8 cellular contexts compared by ENCODE assay signal in genomic region chr17:43359469-43360105, GRCh38. TPM values are rescaled to one million over a fixed set of nuclear protein-coding genes. Genes with fewer than 3 reads are reported as not detected.
DNase-seq lines count a peak whose midpoint lies in the region; ATAC-seq and TF ChIP-seq lines count a peak whose summit lies in the region.

No MANE protein-coding gene starts in this region.

- H3K9me3 ChIP-seq in MG63 (no peaks in the 10 kb centered on the region), colonic mucosa (no peaks in the 10 kb centered on the region), neuron (ENCODE audit: low read length) (no peaks in the 10 kb centered on the region)

- no peaks in the 10 kb centered on the region for H3K4me1 ChIP-seq in colonic mucosa
- H3K4me1 ChIP-seq in neuron (ENCODE audit: insufficient read depth, low read length): peaks cover 4% of the 10 kb centered on the region

- intact Hi-C loops in colonic mucosa (cut with DNase I): no loop called here

- DNase-seq in MG63 (no peak), colonic mucosa (no peak), ACHN (no peak), NCI-H446 treated with DMSO at 0.1 percent for 48 hours (lab: John Stamatoyannopoulos, UW) (no peak), NCI-H187 (lab: John Stamatoyannopoulos, UW) (no peak)

- no peaks in the 10 kb centered on the region for H3K27me3 ChIP-seq in MG63
- H3K27me3 ChIP-seq in colonic mucosa: no peaks in the 10 kb centered on the region
- no peaks in the 10 kb centered on the region for H3K27me3 ChIP-seq in neuron (ENCODE audit: insufficient read depth, low read length)

- H3K4me3 ChIP-seq in MG63: peak overlapping the region; percentile 53
- peak overlapping the region; percentile 49 for H3K4me3 ChIP-seq in colonic mucosa
- peak overlapping the region; percentile 56 for H3K4me3 ChIP-seq in neuron (ENCODE audit: low read length)

- TF ChIP-seq CTCF in C4-2B (conservative IDR thresholded peaks at IDR 0.05) (no peak), colonic mucosa (IDR thresholded peaks at IDR 0.05) (no peak)

- no peak overlapping the region for H2AFZ ChIP-seq in neuron (ENCODE audit: low read depth, low read length)

- in situ Hi-C loops in ACHN (cut with HindIII; ENCODE audit: low pct_ligation_motif_present, low pct_unique_long_range_greater_than_20kb, low sequenced_read_pairs): no loop called here

- peak overlapping the region; percentile 93 for H3K27ac ChIP-seq in C4-2B
- H3K27ac ChIP-seq in colonic mucosa: peak overlapping the region; percentile 97

- H3K36me3 ChIP-seq in MG63: no peaks in the 10 kb centered on the region
- H3K36me3 ChIP-seq in colonic mucosa: no peaks in the 10 kb centered on the region
- H3K36me3 ChIP-seq in neuron (ENCODE audit: insufficient read depth, low read length): no peaks in the 10 kb centered on the region

- H3K9ac ChIP-seq in colonic mucosa (ENCODE audit: low read depth in 2 of 2, low read length in 2 of 2): peak overlapping the region in 1 of 2 donors; percentile 75

- ATAC-seq in HG02884 (IDR thresholded peaks at IDR 0.05; ENCODE audit: unreplicated experiment): no peak

RNA-seq across cellular contexts. Expression of gene ARL4D, which starts 39.2 kb away (rescaled TPM):
- 28.8 and 47.4 TPM in 2 replicates for total RNA-seq in MG63 (2014; rRNA removed; shearing (Covaris generic); ENCODE audit: low replicate concordance)
- total RNA-seq in colonic mucosa: 1 to 10 TPM; 2.0 to 5.7 TPM
